2 cellular contexts compared by ENCODE assay signal in the genomic region with DNA sequence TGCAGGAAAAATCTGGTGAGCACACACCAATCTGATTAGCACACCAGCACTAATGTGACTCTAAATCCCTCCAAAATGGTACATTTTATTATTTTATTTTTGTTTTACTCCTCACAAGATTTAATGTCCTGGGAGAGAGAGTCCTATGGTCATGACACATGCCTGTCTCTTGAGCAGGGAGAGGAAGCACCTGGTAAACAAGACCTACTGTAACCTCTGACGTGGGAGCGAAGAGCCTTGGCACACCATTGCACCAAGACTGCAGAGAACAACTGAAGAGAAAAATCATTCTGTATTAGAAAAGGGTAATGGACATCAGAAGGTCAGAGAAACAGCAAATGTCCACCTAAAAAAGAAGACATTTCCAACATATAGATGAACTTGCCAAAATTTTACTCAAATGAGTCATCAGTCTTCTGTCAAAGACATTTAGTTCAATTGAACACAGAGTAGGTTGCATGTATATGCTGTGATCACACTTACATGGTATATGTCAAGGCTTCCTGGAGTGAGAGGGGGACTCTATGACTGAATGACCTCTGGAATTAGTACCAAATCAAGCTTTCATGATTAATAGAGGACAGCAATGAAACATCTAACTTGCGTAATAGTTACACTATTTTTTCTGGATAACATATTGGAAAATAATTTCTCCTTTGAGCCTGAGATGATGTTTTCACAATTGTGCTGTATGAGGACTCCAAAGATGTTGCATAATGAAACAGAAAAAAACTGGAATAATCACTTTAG.
TF ChIP-seq lines count a peak whose summit lies in the region.

No MANE protein-coding gene starts in this region.

TF ChIP-seq in A549, 52 proteins besides CTCF, POLR2A, EP300 and RAD21:
- TF ChIP-seq NR3C1 (IDR thresholded peaks at IDR 0.05) = no peak
- no peak for TF ChIP-seq HEYL (CRISPR knock-in tag; IDR thresholded peaks at IDR 0.05)
- TF ChIP-seq BHLHE40 (IDR thresholded peaks at IDR 0.05; ENCODE audit: low read depth, low read length) = no peak
- TF ChIP-seq, protein P1, sequence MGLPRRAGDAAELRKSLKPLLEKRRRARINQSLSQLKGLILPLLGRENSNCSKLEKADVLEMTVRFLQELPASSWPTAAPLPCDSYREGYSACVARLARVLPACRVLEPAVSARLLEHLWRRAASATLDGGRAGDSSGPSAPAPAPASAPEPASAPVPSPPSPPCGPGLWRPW (IDR thresholded peaks at IDR 0.05) = no peak
- no peak for TF ChIP-seq FOSL2 (IDR thresholded peaks at IDR 0.05)
- TF ChIP-seq FOSL2 (CRISPR knock-in tag; IDR thresholded peaks at IDR 0.05) = peak; percentile 26; the same call in 1 of the 2 replicates
- no peak for TF ChIP-seq EHMT2 (IDR thresholded peaks at IDR 0.05; ENCODE audit: low read depth)
- TF ChIP-seq HDAC2 (IDR thresholded peaks at IDR 0.05) = no peak
- TF ChIP-seq FOXS1 (CRISPR knock-in tag; IDR thresholded peaks at IDR 0.05) = no peak

TF ChIP-seq in IMR-90, 13 proteins besides CTCF, POLR2A, EP300 and RAD21:
- TF ChIP-seq SMC3 (IDR thresholded peaks at IDR 0.05; ENCODE audit: low read depth, low read length) (no peak), ELK1 (IDR thresholded peaks at IDR 0.05; ENCODE audit: borderline replicate concordance, low read depth, low read length) (no peak), CEBPB (IDR thresholded peaks at IDR 0.05; ENCODE audit: low read depth, low read length) (peak; percentile 58), RFX5 (IDR thresholded peaks at IDR 0.05; ENCODE audit: low read depth, low read length) (no peak)
TF ChIP-seq in IMR-90: peak in this region for 1.
